Comparison of ENCODE assay signal across 9 cellular contexts in the genomic region with DNA sequence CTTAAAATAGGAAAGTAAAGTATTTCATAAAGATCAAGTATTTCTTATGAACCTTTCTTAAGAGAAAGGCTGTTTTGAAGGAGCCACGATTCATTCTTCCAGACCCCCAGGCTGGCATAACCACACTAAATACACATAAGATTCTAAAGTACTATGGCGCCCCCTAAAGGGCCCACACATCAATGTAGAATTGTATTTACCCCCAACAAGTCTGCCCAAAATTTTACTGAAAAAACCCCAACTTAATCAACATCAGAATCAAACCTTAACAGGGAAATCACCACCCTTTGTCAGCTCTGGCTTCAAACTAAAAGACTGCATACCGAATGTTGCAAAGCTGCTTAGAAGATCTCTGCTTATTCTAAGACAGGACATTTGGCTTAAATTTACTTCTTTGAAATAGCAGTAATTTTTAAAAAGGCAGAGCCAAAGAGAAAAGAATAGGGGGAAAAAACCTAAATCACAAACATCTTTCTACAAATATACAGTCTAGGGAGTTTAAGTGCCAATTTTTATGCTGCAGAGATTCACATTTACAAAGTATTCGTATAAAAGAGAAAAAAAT. TPM values are rescaled to one million over a fixed set of nuclear protein-coding genes. Genes with fewer than 3 reads are reported as not detected.
DNase-seq lines count a peak whose midpoint lies in the region; ATAC-seq and TF ChIP-seq lines count a peak whose summit lies in the region.
"Had no signal": no experiment of that assay in that cellular context is flagged by ENCODE, and none has a peak within 500 bp of the region (broad histone marks: within the 10 kb centered on the region; RNA-seq: fewer than 3 reads in every experiment).

No MANE protein-coding gene starts in this region.

- DNase-seq in Caco-2 (no peak), HCEC 1CT (peak; percentile 40), Peyer's patch (peak in 1 of 3 donors; percentile 58), MCF 10A (ENCODE audit: unreplicated experiment) (peak; percentile 37), lung microvascular endothelial cell (ENCODE audit: low read depth in 2 of 2) (peak; percentile 54 to 55), vagina (ENCODE audit: extremely low spot score in 2 of 2) (no peak), HuH-7.5 (ENCODE audit: low spot score) (no peak)

- ATAC-seq in HG03354 (IDR thresholded peaks at IDR 0.05; ENCODE audit: poor library complexity, severe bottlenecking, unreplicated experiment): no peak

- H3K4me1 ChIP-seq in Caco-2 (0 out of 2 replicates have a peak, but pooled peaks cover 4% of the 10 kb centered on the region), Peyer's patch (peaks cover 0 to 6% (median 0%) of the 10 kb centered on the region in 4 donors), vagina (peaks cover 17% of the 10 kb centered on the region)

- H3K27ac Mint-ChIP-seq in Caco-2 (ENCODE audit: unreplicated experiment) (no peak overlapping the region), MCF 10A (ENCODE audit: low read depth, unreplicated experiment) (no peak overlapping the region)

- H3K27ac ChIP-seq in Peyer's patch: no peak overlapping the region
- H3K27ac ChIP-seq in vagina: no peak overlapping the region
- H3K27ac ChIP-seq: SK-N-MC had no signal

- peak; percentile 13 to 25 for TF ChIP-seq CTCF in Caco-2 (IDR thresholded peaks at IDR 0.05; ENCODE audit: insufficient read depth in 1 of 2, low read depth in 1 of 2, low read length in 1 of 2, severe bottlenecking in 1 of 2, unreplicated experiment in 1 of 2)
- TF ChIP-seq CTCF in Peyer's patch (IDR thresholded peaks at IDR 0.05): peak; percentile 11 to 54 (median 42)
- TF ChIP-seq CTCF in MCF 10A (IDR thresholded peaks at IDR 0.05; ENCODE audit: unreplicated experiment): peak; percentile 46
- TF ChIP-seq CTCF in vagina (IDR thresholded peaks at IDR 0.05): peak in 1 of 3 experiments; percentile 33

- H3K36me3 Mint-ChIP-seq in Caco-2 (ENCODE audit: insufficient read depth, unreplicated experiment) (peaks cover 47% of the 10 kb centered on the region), MCF 10A (ENCODE audit: insufficient read depth, unreplicated experiment) (peaks cover 98% of the 10 kb centered on the region)

- TF ChIP-seq POLR2A in Peyer's patch (IDR thresholded peaks at IDR 0.05) (no peak), vagina (IDR thresholded peaks at IDR 0.05) (no peak)

- H3K4me3 ChIP-seq in Caco-2 (ENCODE audit: low read depth, low read length): no peak overlapping the region
- no peak overlapping the region for H3K4me3 ChIP-seq in Peyer's patch
- H3K4me3 ChIP-seq in vagina: no peak overlapping the region
- H3K4me3 ChIP-seq: SK-N-MC had no signal

- no peaks in the 10 kb centered on the region for H3K27me3 ChIP-seq in Caco-2 (replicated peaks; ENCODE audit: control insufficient read depth, insufficient read depth, low read length)
- H3K27me3 ChIP-seq in Peyer's patch: no peaks in the 10 kb centered on the region
- H3K27me3 ChIP-seq in vagina: no peaks in the 10 kb centered on the region

- H3K4me1 Mint-ChIP-seq in Caco-2 (ENCODE audit: low read depth, unreplicated experiment): no peaks in the 10 kb centered on the region
- H3K4me1 Mint-ChIP-seq in MCF 10A (ENCODE audit: insufficient read depth, unreplicated experiment): peaks cover 21% of the 10 kb centered on the region

- CTCF ChIA-PET in Caco-2 (lab: Charles Lee) (no interaction called here), MCF 10A (lab: Yijun Ruan, JAX) (interaction anchor here (0.7 to 3.8 kb wide), 6 partner anchors 10 to 300 kb away, joined by 3 to 16 read pairs (median 3); no protein-coding TSS in a partner anchor)

- no peak overlapping the region for H3K4me3 Mint-ChIP-seq in Caco-2 (ENCODE audit: unreplicated experiment)
- H3K4me3 Mint-ChIP-seq in MCF 10A (ENCODE audit: unreplicated experiment): no peak overlapping the region

- H3K9me3 Mint-ChIP-seq in Caco-2 (ENCODE audit: unreplicated experiment): no peaks in the 10 kb centered on the region
- H3K9me3 Mint-ChIP-seq in MCF 10A (ENCODE audit: unreplicated experiment): no peaks in the 10 kb centered on the region

- H3K36me3 ChIP-seq in Caco-2 (ENCODE audit: control insufficient read depth, insufficient read depth, low read length) (no peaks in the 10 kb centered on the region), Peyer's patch (peaks cover 0 to 69% (median 0%) of the 10 kb centered on the region in 3 donors), vagina (peaks cover 0 to 51% of the 10 kb centered on the region in 2 donors)

- intact Hi-C loops in Caco-2 (cut with micrococcal nuclease; ENCODE audit: unreplicated experiment) (loop anchor here (5.0 kb wide), 1 partner anchor 507 kb away; no protein-coding TSS in a partner anchor), MCF 10A (cut with micrococcal nuclease) (loop anchor here (5.0 kb wide), 1 partner anchor 97 kb away; no protein-coding TSS in a partner anchor), vagina (cut with DNase I) (no loop called here)

- no peaks in the 10 kb centered on the region for H3K9me3 ChIP-seq in Caco-2
- H3K9me3 ChIP-seq in Peyer's patch: no peaks in the 10 kb centered on the region
- H3K9me3 ChIP-seq in vagina: no peaks in the 10 kb centered on the region

- H3K27me3 Mint-ChIP-seq in Caco-2 (ENCODE audit: insufficient read depth, unreplicated experiment) (no peaks in the 10 kb centered on the region), MCF 10A (ENCODE audit: insufficient read depth, unreplicated experiment) (no peaks in the 10 kb centered on the region)

- no TSS peak for BruUV-seq in Caco-2 (replicated peaks; lab: Mats Ljungman, UMichigan)
- TSS peak; percentile 11 for BruUV-seq in MCF 10A (replicated peaks; lab: Mats Ljungman, UMichigan)

- POLR2A ChIA-PET in Caco-2 (lab: Charles Lee) (no interaction called here), MCF 10A (lab: Yijun Ruan, JAX) (interaction anchor here (0.9 to 1.3 kb wide), 3 partner anchors 9 to 96 kb away, joined by 3 to 5 read pairs (median 3); partner anchors contain the start of gene VPS4B)

RNA-seq across cellular contexts. Expression of gene BCL2, which starts 20.4 kb away (rescaled TPM):
- total RNA-seq in Caco-2 (2022) (6.3 and 6.5 TPM in 2 replicates), Peyer's patch (10 to 100 TPM; 16.2 to 54.5 (median 20.7) TPM), MCF 10A (2022) (3.0 and 5.7 TPM in 2 replicates), lung microvascular endothelial cell (0.87 and 1.6 TPM in 2 replicates), vagina (18.7 TPM)

RNA-seq across cellular contexts. Expression of gene KDSR, which starts 27.0 kb away (rescaled TPM):
- total RNA-seq in Caco-2 (2022): 22.8 and 26.8 TPM in 2 replicates
- 10 to 100 TPM in 3 of 4 donors, 1 to 10 TPM in 1; 7.4 to 33.2 (median 31.6) TPM for total RNA-seq in Peyer's patch
- total RNA-seq in MCF 10A (2022): 97.4 and 108 TPM in 2 replicates
- 10.7 and 17.7 TPM in 2 replicates for total RNA-seq in lung microvascular endothelial cell
- total RNA-seq in vagina: 42.0 TPM

Comparison
In these comparisons a context has a peak if more than half of its experiments do, and no peak if none do; other contexts are left out.
1. DNase-seq: peak in HCEC 1CT (single experiment), MCF 10A (single experiment) and lung microvascular endothelial cell (2 of 2); none in Caco-2 (0 of 2), vagina (0 of 2) and HuH-7.5 (single experiment).